12 cellular contexts compared by ENCODE assay signal in genomic region chr15:48388937-48389309, GRCh38. TPM values are rescaled to one million over a fixed set of nuclear protein-coding genes. Genes with fewer than 3 reads are reported as not detected.
DNase-seq lines count a peak whose midpoint lies in the region; ATAC-seq and TF ChIP-seq lines count a peak whose summit lies in the region.
"Had no signal": no experiment of that assay in that cellular context is flagged by ENCODE, and none has a peak within 500 bp of the region (broad histone marks: within the 10 kb centered on the region; RNA-seq: fewer than 3 reads in every experiment).

No MANE protein-coding gene starts in this region.

- H4K20me1 ChIP-seq in mammary epithelial cell (ENCODE audit: insufficient read depth, low read length) = no peaks in the 10 kb centered on the region

- WGBS in mammary epithelial cell (ENCODE audit: low coverage, missing lambda C conversion rate) = 92% methylated on average over 1 of the region's 1 CpG
- 75 to 95% (median 89%) methylated on average over 1 of the region's 1 CpG for WGBS in stomach, 5 donors

- no peak for TF ChIP-seq CTCF in MCF 10A (IDR thresholded peaks at IDR 0.05; ENCODE audit: unreplicated experiment)
- TF ChIP-seq CTCF in mammary epithelial cell (conservative IDR thresholded peaks at IDR 0.05 in 1 of 2, IDR thresholded peaks at IDR 0.05 in 1 of 2; ENCODE audit: extremely low read depth in 1 of 2, insufficient read depth in 1 of 2, low read depth in 1 of 2, low read length in 2 of 2) = no peak
- TF ChIP-seq CTCF in chondrocyte (IDR thresholded peaks at IDR 0.05) = no peak
- TF ChIP-seq CTCF in osteocyte (IDR thresholded peaks at IDR 0.05) = no peak
- TF ChIP-seq CTCF in tibial artery (IDR thresholded peaks at IDR 0.05) = no peak
- TF ChIP-seq CTCF in stomach (IDR thresholded peaks at IDR 0.05) = no peak

- no peaks in the 10 kb centered on the region for H3K79me2 ChIP-seq in mammary epithelial cell (ENCODE audit: insufficient read depth, low read length)

- dilution Hi-C loops in mammary epithelial cell (cut with HindIII; ENCODE audit: low sequenced_read_pairs) = no loop called here

- ATAC-seq in HG02610 (IDR thresholded peaks at IDR 0.05; ENCODE audit: unreplicated experiment) = no peak

- H3K27me3 Mint-ChIP-seq in MCF 10A (ENCODE audit: insufficient read depth, unreplicated experiment) = no peaks in the 10 kb centered on the region
- H3K27me3 Mint-ChIP-seq in chondrocyte (ENCODE audit: low read depth) = no peaks in the 10 kb centered on the region
- no peaks in the 10 kb centered on the region for H3K27me3 Mint-ChIP-seq in osteocyte (ENCODE audit: unreplicated experiment)

- H3K9ac ChIP-seq in mammary epithelial cell (ENCODE audit: insufficient read depth, low read length) = no peak overlapping the region

- H3K27me3 ChIP-seq in mammary epithelial cell (ENCODE audit: insufficient read depth, low read length) = no peaks in the 10 kb centered on the region
- no peaks in the 10 kb centered on the region for H3K27me3 ChIP-seq in tibial artery
- no peaks in the 10 kb centered on the region for H3K27me3 ChIP-seq in stomach

- POLR2A ChIA-PET in MCF 10A (lab: Yijun Ruan, JAX) = interaction anchor here (0.7 to 1.4 kb wide), 3 partner anchors 18 to 94 kb away, joined by 3 to 4 read pairs (median 3); no protein-coding TSS in a partner anchor

- H3K27ac Mint-ChIP-seq in MCF 10A (ENCODE audit: low read depth, unreplicated experiment) = peak overlapping the region; percentile 27
- H3K27ac Mint-ChIP-seq in chondrocyte (ENCODE audit: unreplicated experiment) = peak overlapping the region; percentile 95
- peak overlapping the region; percentile 91 for H3K27ac Mint-ChIP-seq in osteocyte (ENCODE audit: unreplicated experiment)

- H3K4me3 Mint-ChIP-seq in MCF 10A (ENCODE audit: unreplicated experiment) (no peak overlapping the region), chondrocyte (ENCODE audit: unreplicated experiment) (no peak overlapping the region), osteocyte (ENCODE audit: unreplicated experiment) (peak overlapping the region; percentile 4)

- H3K4me1 Mint-ChIP-seq in MCF 10A (ENCODE audit: insufficient read depth, unreplicated experiment) = peaks cover 38% of the 10 kb centered on the region
- H3K4me1 Mint-ChIP-seq in chondrocyte (ENCODE audit: low read depth) = peaks cover 85% of the 10 kb centered on the region
- peaks cover 68% of the 10 kb centered on the region for H3K4me1 Mint-ChIP-seq in osteocyte (ENCODE audit: unreplicated experiment)

- in situ Hi-C loops in mammary epithelial cell (cut with MboI; ENCODE audit: low sequenced_read_pairs in 2 of 2) = no loop called here

- DNase-seq in MCF 10A (ENCODE audit: unreplicated experiment) = no peak
- no peak for DNase-seq in mammary epithelial cell
- no peak for DNase-seq in chondrocyte (ENCODE audit: low spot score)
- DNase-seq in osteocyte (ENCODE audit: extremely low spot score, unreplicated experiment) = no peak
- no peak for DNase-seq in tibial artery
- no peak for DNase-seq in activated CD8-positive, alpha-beta memory T cell treated with anti-CD3 and anti-CD28 coated beads for 24 hours
- DNase-seq in stomach = no peak
- DNase-seq: Calu3, DMS79, NCI-H1092, NCI-H2107 had no signal

- H3K36me3 Mint-ChIP-seq in MCF 10A (ENCODE audit: insufficient read depth, unreplicated experiment) = no peaks in the 10 kb centered on the region
- H3K36me3 Mint-ChIP-seq in chondrocyte (ENCODE audit: low read depth) = peaks cover 2% of the 10 kb centered on the region
- no peaks in the 10 kb centered on the region for H3K36me3 Mint-ChIP-seq in osteocyte (ENCODE audit: unreplicated experiment)

- TF ChIP-seq EP300 in stomach (IDR thresholded peaks at IDR 0.05) = no peak

- BruUV-seq in MCF 10A (replicated peaks; lab: Mats Ljungman, UMichigan) = no TSS peak
- BruUV-seq in mammary epithelial cell (replicated peaks; lab: Mats Ljungman, UMichigan) = no TSS peak

- no peak overlapping the region for H3K27ac ChIP-seq in mammary epithelial cell (ENCODE audit: insufficient read depth, low read depth, low read length)
- peak overlapping the region; percentile 39 to 54 for H3K27ac ChIP-seq in tibial artery
- no peak overlapping the region for H3K27ac ChIP-seq in stomach

- H3K4me2 ChIP-seq in mammary epithelial cell (ENCODE audit: insufficient read depth, low read depth, low read length) = no peak overlapping the region

- H2AFZ ChIP-seq in mammary epithelial cell (ENCODE audit: low read depth, low read length) = no peak overlapping the region

- H3K4me3 ChIP-seq in mammary epithelial cell (replicated peaks in 1 of 3; ENCODE audit: insufficient read depth in 1 of 3, low read depth in 2 of 3, low read length in 3 of 3) (no peak overlapping the region), tibial artery (no peak overlapping the region), stomach (no peak overlapping the region)

- H3K9me3 Mint-ChIP-seq in MCF 10A (ENCODE audit: unreplicated experiment) = no peaks in the 10 kb centered on the region
- peaks cover 2% of the 10 kb centered on the region for H3K9me3 Mint-ChIP-seq in chondrocyte (ENCODE audit: low read depth)
- no peaks in the 10 kb centered on the region for H3K9me3 Mint-ChIP-seq in osteocyte (ENCODE audit: unreplicated experiment)

- no peaks in the 10 kb centered on the region for H3K9me3 ChIP-seq in mammary epithelial cell (replicated peaks; ENCODE audit: insufficient read depth, low read length)
- no peaks in the 10 kb centered on the region for H3K9me3 ChIP-seq in tibial artery
- H3K9me3 ChIP-seq in stomach = no peaks in the 10 kb centered on the region

- CTCF ChIA-PET in MCF 10A (lab: Yijun Ruan, JAX) = interaction anchor here (1.3 kb wide), 1 partner anchor 11 kb away, joined by 3 read pairs; no protein-coding TSS in a partner anchor
- CTCF ChIA-PET in mammary epithelial cell (lab: Charles Lee; ENCODE audit: low non-redundant PET) = no interaction called here

- H3K4me1 ChIP-seq in mammary epithelial cell (ENCODE audit: insufficient read depth, low read length) = peaks cover 13% of the 10 kb centered on the region
- peaks cover 0 to 73% (median 38%) of the 10 kb centered on the region in 4 donors for H3K4me1 ChIP-seq in tibial artery
- peaks cover 5 to 33% (median 22%) of the 10 kb centered on the region in 4 donors for H3K4me1 ChIP-seq in stomach

- intact Hi-C loops in MCF 10A (cut with micrococcal nuclease) (no loop called here), mammary epithelial cell (cut with micrococcal nuclease) (no loop called here), tibial artery (cut with DNase I; ENCODE audit: low total_unique reads) (no loop called here), stomach (cut with DNase I; ENCODE audit: low total_unique reads) (no loop called here)

- TF ChIP-seq POLR2A in stomach (IDR thresholded peaks at IDR 0.05) = no peak

- no peaks in the 10 kb centered on the region for H3K36me3 ChIP-seq in mammary epithelial cell (ENCODE audit: insufficient read depth, low read length)
- H3K36me3 ChIP-seq in tibial artery = no peaks in the 10 kb centered on the region
- no peaks in the 10 kb centered on the region for H3K36me3 ChIP-seq in stomach

RNA-seq across cellular contexts. Expression of gene DUT, which starts 57.7 kb away (rescaled TPM):
- 54.0 and 81.1 TPM in 2 replicates for total RNA-seq in MCF 10A (2022)
- 100 to 1,000 TPM in 1 of 2 donors, 10 to 100 TPM in 1; 46.2 to 128 TPM for total RNA-seq in mammary epithelial cell
- 60.7 TPM for polyA plus RNA-seq in mammary epithelial cell
- 10.1 TPM for polyA minus RNA-seq in mammary epithelial cell
- 71.0 to 111 TPM (median 71.5 TPM) in 3 replicates for total RNA-seq in chondrocyte
- total RNA-seq in osteocyte = 76.7 and 81.0 TPM in 2 replicates
- 100 to 1,000 TPM in 2 of 5 donors, 10 to 100 TPM in 2, 1 to 10 TPM in 1; 7.6 to 207 (median 27.5) TPM for total RNA-seq in stomach
- polyA plus RNA-seq in stomach = 10 to 100 TPM; 62.8 to 90.1 (median 76.4) TPM

Comparison
In these comparisons a context has a peak if more than half of its experiments do, and no peak if none do; other contexts are left out.
1. H3K27ac Mint-ChIP-seq: peak in every context shown above with its lines; median percentile 95 in chondrocyte; 91 in osteocyte; 27 in MCF 10A.
2. H3K27ac ChIP-seq: peak in tibial artery (2 of 2); none in mammary epithelial cell (single experiment) and stomach (0 of 5).